17 cellular contexts compared by ENCODE assay signal in the genomic region with DNA sequence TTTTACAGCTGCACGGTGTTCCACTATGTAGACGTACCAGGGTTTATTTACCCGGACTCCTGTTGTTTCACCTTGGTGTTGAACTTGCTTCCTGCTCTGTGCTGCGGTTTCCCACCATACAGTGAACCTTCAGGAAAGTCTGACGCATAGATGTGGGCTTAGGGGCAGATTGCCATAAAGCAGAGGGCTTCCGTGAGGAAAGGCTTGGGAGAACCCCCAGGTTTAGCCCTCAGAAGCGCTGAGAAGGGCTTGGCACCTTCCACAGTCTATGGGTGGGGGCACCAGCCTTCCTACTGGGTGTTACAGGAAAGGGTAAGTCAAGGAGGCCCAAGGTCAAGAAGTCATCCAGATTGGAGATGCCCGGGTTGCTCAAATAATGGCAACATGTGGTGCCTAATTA. TPM values are rescaled to one million over a fixed set of nuclear protein-coding genes. Genes with fewer than 3 reads are reported as not detected.
DNase-seq lines count a peak whose midpoint lies in the region; ATAC-seq, FAIRE-seq and TF ChIP-seq lines count a peak whose summit lies in the region.
"Had no signal": no experiment of that assay in that cellular context is flagged by ENCODE, and none has a peak within 500 bp of the region (broad histone marks: within the 10 kb centered on the region; RNA-seq: fewer than 3 reads in every experiment).

No MANE protein-coding gene starts in this region.

- no peaks in the 10 kb centered on the region for H3K79me2 ChIP-seq in K562 (ENCODE audit: control insufficient read depth, insufficient read depth, low read length)
- H3K79me2 ChIP-seq: parathyroid adenoma had no signal

- DNase-seq in AG04450 (ENCODE audit: low read depth, low spot score) (no peak), K562 (ENCODE audit: extremely low read depth in 1 of 4, low spot score in 3 of 4) (no peak), lung microvascular endothelial cell (ENCODE audit: low read depth in 2 of 2) (peak; percentile 97 to 98), H54 (ENCODE audit: insufficient read length, low spot score) (no peak), lower leg skin (ENCODE audit: low spot score in 2 of 2) (no peak)
- peak; percentile 51 for DNase-seq in Jurkat, Clone E6-1 (ENCODE audit: low read depth, low spot score)
- DNase-seq in activated CD8-positive, alpha-beta memory T cell treated with anti-CD3 and anti-CD28 coated beads, Interleukin-2, amount 50 U/mL, for 48 hours = no peak
- DNase-seq: HFFc6, hippocampal formation, mammary epithelial cell, NCI-H187, NCI-H82 had no signal

- H3K4me3 ChIP-seq in AG04450 (ENCODE audit: low read depth, low read length) = no peak overlapping the region
- H3K4me3 ChIP-seq in Jurkat, Clone E6-1 (ENCODE audit: low read length) = no peak overlapping the region
- H3K4me3 ChIP-seq in K562 = no peak overlapping the region
- H3K4me3 ChIP-seq in lower leg skin (ENCODE audit: low read depth, poor library complexity, severe bottlenecking) = no peak overlapping the region
- H3K4me3 ChIP-seq: ascending aorta, SJSA1 had no signal

- FAIRE-seq in K562 (lab: Jason Lieb, UNC) (no peak), H54 (lab: Jason Lieb, UNC) (no peak)
- FAIRE-seq: GM18507 had no signal

- no TSS peak for BruUV-seq in K562 (replicated peaks; lab: Mats Ljungman, UMichigan)

- H3K9me3 ChIP-seq in AG04450 (ENCODE audit: control insufficient read depth, insufficient read depth, low read length) (no peaks in the 10 kb centered on the region), K562 (replicated peaks; ENCODE audit: control insufficient read depth, insufficient read depth, low read depth, low read length) (no peaks in the 10 kb centered on the region)
- H3K9me3 ChIP-seq: ascending aorta, SJSA1 had no signal

- no peak for TF ChIP-seq RAD21 in K562 (CRISPR knock-in tag; conservative IDR thresholded peaks at IDR 0.05 in 1 of 2, IDR thresholded peaks at IDR 0.05 in 1 of 2)

- CTCF ChIA-PET in AG04450 (lab: Charles Lee) = interaction anchor here (1.0 to 2.1 kb wide), 3 partner anchors 62 to 98 kb away, joined by 4 to 13 read pairs (median 4); partner anchors contain the start of gene VEGFA
- CTCF ChIA-PET in K562 (lab: Yijun Ruan, JAX; ENCODE audit: low intra/inter-chr PET ratio) = no interaction called here

- H2AFZ ChIP-seq in K562 (ENCODE audit: low read depth, low read length) = peak overlapping the region; percentile 37
- H2AFZ ChIP-seq: parathyroid adenoma had no signal

- H4K20me1 ChIP-seq in K562 (replicated peaks; ENCODE audit: control insufficient read depth, insufficient read depth, low read length) = no peaks in the 10 kb centered on the region

- no peak overlapping the region for H3K9ac ChIP-seq in K562 (ENCODE audit: insufficient read depth in 1 of 2, low read depth in 2 of 2, low read length in 2 of 2)
- H3K9ac ChIP-seq: parathyroid adenoma had no signal

- H3K4me1 ChIP-seq in K562 (replicated peaks in 1 of 2; ENCODE audit: control insufficient read depth in 2 of 2, insufficient read depth in 2 of 2, low read length in 2 of 2) = peaks cover 17 to 62% of the 10 kb centered on the region in 2 experiments

- H3K27ac ChIP-seq in AG04450 (ENCODE audit: low read depth, low read length) (peak overlapping the region; percentile 57), K562 (ENCODE audit: extremely low read depth, low read depth, low read length) (no peak overlapping the region)
- H3K27ac ChIP-seq: parathyroid adenoma, SJSA1 had no signal

- TF ChIP-seq EP300 in K562 (IDR thresholded peaks at IDR 0.05; ENCODE audit: low read length) = no peak

- POLR2A ChIA-PET in AG04450 (lab: Yijun Ruan, JAX) = no interaction called here
- POLR2A ChIA-PET in K562 (lab: Yijun Ruan, JAX) = interaction anchor here (0.7 to 1.4 kb wide), 3 partner anchors 10 to 15 kb away, joined by 3 to 4 read pairs (median 3); no protein-coding TSS in a partner anchor

- in situ Hi-C loops in K562 (cut with MboI) = no loop called here

- H3K27me3 ChIP-seq in AG04450 (ENCODE audit: control insufficient read depth, insufficient read depth, low read length) = peaks cover 3% of the 10 kb centered on the region
- no peaks in the 10 kb centered on the region for H3K27me3 ChIP-seq in K562 (ENCODE audit: control insufficient read depth in 2 of 2, insufficient read depth in 2 of 2, low read length in 2 of 2)
- H3K27me3 ChIP-seq: ascending aorta, SJSA1 had no signal

- intact Hi-C loops in K562 (cut with micrococcal nuclease) = no loop called here
- intact Hi-C loops in lower leg skin (cut with DNase I; ENCODE audit: low total_unique reads) = no loop called here

- no peak for ATAC-seq in K562
- ATAC-seq in GM21723 (IDR thresholded peaks at IDR 0.05; ENCODE audit: unreplicated experiment) = no peak

- TF ChIP-seq CTCF in AG04450 (IDR thresholded peaks at IDR 0.05; ENCODE audit: low read depth, low read length) (no peak), K562 (IDR thresholded peaks at IDR 0.05 in 2 of 3, conservative IDR thresholded peaks at IDR 0.05 in 1 of 3; ENCODE audit: insufficient read depth in 2 of 3, low read depth in 1 of 3, low read length in 3 of 3) (no peak), lower leg skin (IDR thresholded peaks at IDR 0.05) (peak in 1 of 3 donors; percentile 89)

- H3K9me1 ChIP-seq in K562 (ENCODE audit: control insufficient read depth, insufficient read depth, low read length) = no peaks in the 10 kb centered on the region

- no peak overlapping the region for H3K4me2 ChIP-seq in K562 (ENCODE audit: insufficient read depth, low read length)

- 32% methylated on average over 8 of the region's 8 CpGs for WGBS in K562 (ENCODE audit: insufficient coverage, low coverage, missing lambda C conversion rate)
- 73 to 88% methylated on average over 8 of the region's 8 CpGs for WGBS in lower leg skin, 2 donors

- H3K36me3 ChIP-seq in K562 (ENCODE audit: control insufficient read depth, insufficient read depth, low read length) = no peaks in the 10 kb centered on the region
- H3K36me3 ChIP-seq: ascending aorta, SJSA1 had no signal

- no peak for TF ChIP-seq POLR2A in K562 (conservative IDR thresholded peaks at IDR 0.05)
- no peak for TF ChIP-seq POLR2A in H54 (IDR thresholded peaks at IDR 0.05; ENCODE audit: low read depth, low read length)
- no peak for TF ChIP-seq POLR2A in lower leg skin (IDR thresholded peaks at IDR 0.05)

TF ChIP-seq in K562, 482 proteins besides CTCF, POLR2A, EP300 and RAD21 (continues in another document):
- no peak for TF ChIP-seq WHSC1 (IDR thresholded peaks at IDR 0.05; ENCODE audit: low read length)
- TF ChIP-seq SETDB1 (IDR thresholded peaks at IDR 0.05; ENCODE audit: low read length) = no peak
- TF ChIP-seq ESRRA (IDR thresholded peaks at IDR 0.05; ENCODE audit: borderline replicate concordance, low read depth) = 0 out of 2 replicates have a peak, but pooled peaks have one; percentile 28
- no peak for TF ChIP-seq NR2C2 (CRISPR knock-in tag; IDR thresholded peaks at IDR 0.05)
- TF ChIP-seq NR2C2 (tag; IDR thresholded peaks at IDR 0.05) = peak; percentile 37; the same call in 1 of the 2 replicates
- no peak for TF ChIP-seq NFE2 (IDR thresholded peaks at IDR 0.05; ENCODE audit: low read depth)
- no peak for TF ChIP-seq FOXO4 (CRISPR knock-in tag; IDR thresholded peaks at IDR 0.05)
- no peak for TF ChIP-seq ZNF79 (CRISPR knock-in tag; IDR thresholded peaks at IDR 0.05; ENCODE audit: low read depth)
- no peak for TF ChIP-seq ZNF146 (CRISPR knock-in tag; IDR thresholded peaks at IDR 0.05; ENCODE audit: unreplicated experiment)
- TF ChIP-seq ARID1B (IDR thresholded peaks at IDR 0.05) = no peak
- no peak for TF ChIP-seq ZNF695 (CRISPR knock-in tag; IDR thresholded peaks at IDR 0.05)

RNA-seq across cellular contexts. Expression of gene MRPS18A, which starts 19.2 kb away (rescaled TPM):
- 41.0 and 59.7 TPM in 2 replicates for polyA plus RNA-seq in AG04450 (2011; rRNA removed)
- polyA minus RNA-seq in AG04450 (2011; rRNA and poly(A)+ RNA removed) = 43.1 and 62.5 TPM in 2 replicates
- 88.3 TPM for polyA plus RNA-seq in Jurkat, Clone E6-1 (2012; ENCODE audit: insufficient read depth, insufficient read length)
- 30.9 and 95.8 TPM in 2 replicates for total RNA-seq in K562 (2011; cell fraction: chromatin; rRNA removed; ENCODE audit: low replicate concordance)
- total RNA-seq in K562 (2011; cell fraction: nucleolus; rRNA removed) = 81.3 and 96.7 TPM in 2 replicates
- total RNA-seq in K562 (2011; cell fraction: nucleoplasm; rRNA removed) = 48.8 and 57.7 TPM in 2 replicates
- 130 and 161 TPM in 2 replicates for total RNA-seq in K562 (2014; rRNA removed)
- total RNA-seq in K562 (2014; rRNA removed; fragmentation: Illumina TruSeq; extraction: Trizol) = 63.9 and 87.5 TPM in 2 replicates
- 115 and 119 TPM in 2 replicates for total RNA-seq in K562 (2015; rRNA removed; fragmentation: Illumina TruSeq; extraction: Trizol)
- 102 and 104 TPM in 2 replicates for total RNA-seq in K562 (2021)
- polyA plus RNA-seq in K562 (2011; rRNA removed) = 104 and 112 TPM in 2 replicates
- 155 and 252 TPM in 2 replicates for polyA plus RNA-seq in K562 (2011; cell fraction: cytosol; rRNA removed)
- polyA plus RNA-seq in K562 (2011; cell fraction: nucleus; rRNA removed) = 54.3 and 56.2 TPM in 2 replicates
- 113 and 127 TPM in 2 replicates for polyA plus RNA-seq in K562 (2012)
- 159 and 185 TPM in 2 replicates for polyA plus RNA-seq in K562 (2014; fragmentation: Illumina TruSeq; extraction: Trizol)
- 100 to 1,000 TPM; 204 to 243 TPM for polyA plus RNA-seq in K562 (2014; fragmentation: Nextera tagmentation; extraction: Ambion mirVana)
- 125 and 133 TPM in 2 replicates for polyA plus RNA-seq in K562 (2014; rRNA removed)
- 78.1 and 100 TPM in 2 replicates for polyA minus RNA-seq in K562 (2011; rRNA and poly(A)+ RNA removed)
- polyA minus RNA-seq in K562 (2011; cell fraction: cytosol; rRNA and poly(A)+ RNA removed) = 41.0 and 52.2 TPM in 2 replicates
- polyA minus RNA-seq in K562 (2011; cell fraction: nucleus; rRNA and poly(A)+ RNA removed) = 41.9 and 47.8 TPM in 2 replicates
- 38.1 and 40.8 TPM in 2 replicates for total RNA-seq in lung microvascular endothelial cell
- 10 to 100 TPM; 42.5 to 56.2 (median 50.9) TPM for total RNA-seq in lower leg skin

Comparison
In these comparisons a context has a peak if more than half of its experiments do, and no peak if none do; other contexts are left out.
1. DNase-seq: peak in Jurkat, Clone E6-1 (single experiment) and lung microvascular endothelial cell (2 of 2); none in AG04450 (single experiment), K562 (0 of 4), H54 (single experiment), lower leg skin (0 of 2) and activated CD8-positive, alpha-beta memory T cell treated with anti-CD3 and anti-CD28 coated beads, Interleukin-2, amount 50 U/mL, for 48 hours (single experiment).